Comparison of ENCODE assay signal across 1 cellular context in genomic region chr19:3102239-3103140, GRCh38.
TF ChIP-seq lines count a peak whose summit lies in the region.

No MANE protein-coding gene starts in this region.

TF ChIP-seq in GM12878, 131 proteins besides CTCF, POLR2A, EP300 and RAD21:
- TF ChIP-seq SMC3 (IDR thresholded peaks at IDR 0.05; ENCODE audit: borderline replicate concordance, low read length): no peak
- 0 out of 2 replicates have a peak, but pooled peaks have one; percentile 12 for TF ChIP-seq SPI1 (IDR thresholded peaks at IDR 0.05; ENCODE audit: borderline replicate concordance, insufficient read depth, low read depth, low read length)
